Comparison of ENCODE assay signal across 8 cellular contexts in genomic region chr19:12783226-12783848, GRCh38. TPM values are rescaled to one million over a fixed set of nuclear protein-coding genes. Genes with fewer than 3 reads are reported as not detected.
DNase-seq lines count a peak whose midpoint lies in the region; ATAC-seq and TF ChIP-seq lines count a peak whose summit lies in the region.

No MANE protein-coding gene starts in this region.

- no peak for ATAC-seq in left cardiac atrium
- ATAC-seq in right lobe of liver, result no peak
- no peak for ATAC-seq in GM18909 (IDR thresholded peaks at IDR 0.05; ENCODE audit: poor library complexity, unreplicated experiment)

- TF ChIP-seq POLR2A in right lobe of liver (IDR thresholded peaks at IDR 0.05), result peak; percentile 26

- DNase-seq in left ventricle myocardium inferior, result no peak
- DNase-seq in left cardiac atrium, result no peak
- DNase-seq in right lobe of liver, result no peak
- DNase-seq in NCI-H2081 treated with DMSO at 0.1 percent for 48 hours (lab: John Stamatoyannopoulos, UW), result no peak
- DNase-seq in NCI-H1092 (lab: John Stamatoyannopoulos, UW), result no peak

- no peaks in the 10 kb centered on the region for H3K36me3 ChIP-seq in left ventricle myocardium inferior
- no peaks in the 10 kb centered on the region for H3K36me3 ChIP-seq in right lobe of liver
- H3K36me3 ChIP-seq in stomach smooth muscle (ENCODE audit: control insufficient read depth in 2 of 2, insufficient read depth in 2 of 2, low read length in 2 of 2), result no peaks in the 10 kb centered on the region

- H3K27me3 ChIP-seq in left ventricle myocardium inferior (ENCODE audit: low read depth) (no peaks in the 10 kb centered on the region), right lobe of liver (no peaks in the 10 kb centered on the region), stomach smooth muscle (ENCODE audit: control insufficient read depth in 1 of 2, insufficient read depth in 2 of 2, low read length in 2 of 2) (no peaks in the 10 kb centered on the region)

- intact Hi-C loops in left ventricle myocardium inferior (cut with micrococcal nuclease) (no loop called here), left cardiac atrium (cut with DNase I) (no loop called here), right lobe of liver (cut with DNase I) (no loop called here)

- H3K4me3 ChIP-seq in left ventricle myocardium inferior, result peak overlapping the region; percentile 69
- H3K4me3 ChIP-seq in right lobe of liver, result peak overlapping the region in 2 of 3 donors; percentile 53 to 56
- H3K4me3 ChIP-seq in stomach smooth muscle (ENCODE audit: low read length in 2 of 2), result peak overlapping the region in 1 of 2 donors; percentile 78

- H3K4me1 ChIP-seq in left ventricle myocardium inferior (peaks cover 84% of the 10 kb centered on the region), right lobe of liver (peaks cover 0 to 35% (median 15%) of the 10 kb centered on the region in 4 donors), stomach smooth muscle (ENCODE audit: control insufficient read depth, insufficient read depth, low read length) (peaks cover 58% of the 10 kb centered on the region)

- H3K27ac ChIP-seq in left ventricle myocardium inferior (replicated peaks) (peak overlapping the region; percentile 96), adipose tissue (ENCODE audit: low read depth, low read length) (peak overlapping the region; percentile 83), right lobe of liver (peak overlapping the region; percentile 73 to 96 (median 73)), stomach smooth muscle (ENCODE audit: low read length) (peak overlapping the region; percentile 100)

- H3K9ac ChIP-seq in stomach smooth muscle (ENCODE audit: low read length in 2 of 2), result peak overlapping the region; percentile 74 to 94

- WGBS in adipose tissue, 3 donors, result 9 to 20% (median 12%) methylated on average over 20 to 22 of the region's 22 CpGs
- WGBS in right lobe of liver (ENCODE audit: insufficient coverage, low coverage, low lambda C conversion rate, missing lambda C conversion rate), result 15% methylated on average over 12 of the region's 22 CpGs

- TF ChIP-seq CTCF in left ventricle myocardium inferior (IDR thresholded peaks at IDR 0.05; ENCODE audit: borderline replicate concordance), result no peak
- no peak for TF ChIP-seq CTCF in right lobe of liver (IDR thresholded peaks at IDR 0.05)

- H3K9me3 ChIP-seq in left ventricle myocardium inferior (replicated peaks) (no peaks in the 10 kb centered on the region), right lobe of liver (no peaks in the 10 kb centered on the region), stomach smooth muscle (ENCODE audit: control insufficient read depth in 2 of 2, low read length in 2 of 2) (no peaks in the 10 kb centered on the region)

RNA-seq across cellular contexts. Expression of gene JUNB, which starts 7.9 kb away (rescaled TPM):
- total RNA-seq in left ventricle myocardium inferior (26.7 TPM), left cardiac atrium (100 to 1,000 TPM in 1 of 2 donors, 10 to 100 TPM in 1; 46.6 to 216 TPM), right lobe of liver (100 to 1,000 TPM in 2 of 6 experiments, 10 to 100 TPM in 4; 10.2 to 378 (median 66.0) TPM)
- polyA plus RNA-seq in adipose tissue, result 1,000 to 10,000 TPM in 2 of 3 donors, 100 to 1,000 TPM in 1; 120 to 1,553 (median 1,136) TPM

RNA-seq across cellular contexts. Expression of gene HOOK2, which starts 8.0 kb away (rescaled TPM):
- total RNA-seq in left ventricle myocardium inferior (66.3 TPM), left cardiac atrium (10 to 100 TPM; 16.8 to 28.8 TPM), right lobe of liver (10 to 100 TPM; 16.6 to 34.5 (median 17.6) TPM)
- 100 to 1,000 TPM in 1 of 3 donors, 10 to 100 TPM in 2; 41.1 to 210 (median 57.2) TPM for polyA plus RNA-seq in adipose tissue

RNA-seq across cellular contexts. Expression of gene PRDX2, which starts 18.3 kb away (rescaled TPM):
- 700 TPM for total RNA-seq in left ventricle myocardium inferior
- 100 to 1,000 TPM; 525 to 629 TPM for total RNA-seq in left cardiac atrium
- polyA plus RNA-seq in adipose tissue, result 100 to 1,000 TPM; 159 to 386 (median 207) TPM
- total RNA-seq in right lobe of liver, result 100 to 1,000 TPM; 164 to 466 (median 202) TPM

RNA-seq across cellular contexts. Expression of gene THSD8, which starts 18.5 kb away (rescaled TPM):
- total RNA-seq in left ventricle myocardium inferior (2.7 TPM), left cardiac atrium (1 to 10 TPM; 1.8 to 3.2 TPM), right lobe of liver (1 to 10 TPM in 3 of 6 experiments, under 1 TPM in 2, not detected in 1; 0.62 to 2.0 (median 1.2) TPM)
- 1 to 10 TPM in 1 of 3 donors, under 1 TPM in 2; 0.38 to 1.8 (median 0.52) TPM for polyA plus RNA-seq in adipose tissue

RNA-seq across cellular contexts. Expression of gene RNASEH2A, which starts 23.0 kb away (rescaled TPM):
- total RNA-seq in left ventricle myocardium inferior (2.5 TPM), left cardiac atrium (1 to 10 TPM; 5.6 to 8.1 TPM), right lobe of liver (1 to 10 TPM; 2.1 to 7.1 (median 3.7) TPM)
- polyA plus RNA-seq in adipose tissue, result 1 to 10 TPM; 3.3 to 6.4 (median 5.6) TPM
